In the genomic region with DNA sequence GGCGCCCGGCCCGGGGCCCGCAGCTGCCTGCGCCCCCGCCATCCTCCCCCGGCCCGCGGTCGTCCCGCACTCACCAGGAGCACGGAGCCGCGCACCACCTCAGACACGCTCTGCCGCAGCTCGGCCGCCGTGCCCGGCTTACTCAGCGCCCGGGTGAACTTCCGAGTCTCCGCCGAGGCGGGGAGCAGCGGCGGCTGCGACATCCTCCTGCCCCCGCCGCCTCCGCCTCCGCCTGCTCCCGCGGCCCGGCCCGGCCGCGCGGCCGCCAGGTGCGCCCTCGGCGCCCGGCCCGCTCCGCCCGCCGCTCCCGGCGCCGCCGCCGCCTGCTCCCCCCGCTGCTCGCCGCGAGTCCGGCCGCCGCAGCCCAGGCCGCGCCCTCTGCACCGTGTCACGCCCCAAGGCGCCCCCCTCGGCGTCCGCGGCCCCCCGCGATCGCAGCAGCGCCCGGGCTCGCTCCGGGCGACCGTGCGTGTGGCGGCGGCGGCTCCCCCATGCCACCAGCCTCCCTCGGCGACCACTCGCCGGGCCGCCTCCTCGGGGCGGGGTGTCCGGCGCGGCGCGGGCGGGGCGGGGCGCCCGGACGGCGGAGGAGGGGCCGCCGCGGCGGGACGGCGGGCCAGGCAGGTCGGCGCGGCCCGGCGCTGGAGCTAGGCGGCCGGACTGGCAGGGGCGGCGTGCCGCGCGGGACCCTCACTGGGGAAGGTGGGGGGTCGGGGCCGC, we compare ENCODE assay signal across 8 cellular contexts.
DNase-seq lines count a peak whose midpoint lies in the region; ATAC-seq and TF ChIP-seq lines count a peak whose summit lies in the region.

No MANE protein-coding gene starts in this region.

- H3K4me3 Mint-ChIP-seq in CD8-positive, alpha-beta T cell = peak overlapping the region; percentile 94

- peak overlapping the region; percentile 72 for H3K4me2 ChIP-seq in SU-DHL-6 (ENCODE audit: low read depth, low read length, poor library complexity, severe bottlenecking)

- TF ChIP-seq CTCF in CD8-positive, alpha-beta T cell (IDR thresholded peaks at IDR 0.05) = no peak
- TF ChIP-seq CTCF in SU-DHL-6 (IDR thresholded peaks at IDR 0.05; ENCODE audit: insufficient read depth, low read length, poor library complexity, severe bottlenecking) (no peak), retinal pigment epithelial cell (conservative IDR thresholded peaks at IDR 0.05; ENCODE audit: low read depth, low read length) (no peak)

- H3K27me3 ChIP-seq in CD8-positive, alpha-beta T cell (ENCODE audit: insufficient read depth, low read length) = no peaks in the 10 kb centered on the region
- H3K27me3 ChIP-seq in SU-DHL-6 (ENCODE audit: low read length) = no peaks in the 10 kb centered on the region

- H3F3A ChIP-seq in SU-DHL-6 (ENCODE audit: insufficient read depth) = 0 out of 2 replicates have a peak, but pooled peaks cover 3% of the 10 kb centered on the region

- H3K9ac ChIP-seq in SU-DHL-6 (ENCODE audit: low read length) = peak overlapping the region; percentile 76

- no peaks in the 10 kb centered on the region for H3K27me3 Mint-ChIP-seq in CD8-positive, alpha-beta T cell (ENCODE audit: low read depth)

- POLR2A ChIA-PET in CD8-positive, alpha-beta T cell (lab: Charles Lee) = interaction anchor here (0.8 to 3.4 kb wide), 15 partner anchors 8 to 410 kb away, joined by 3 to 43 read pairs (median 4); a partner anchor contains a TSS

- H3K36me3 ChIP-seq in CD8-positive, alpha-beta T cell (ENCODE audit: insufficient read depth, low read length) = no peaks in the 10 kb centered on the region
- H3K36me3 ChIP-seq in SU-DHL-6 (ENCODE audit: low read length) = no peaks in the 10 kb centered on the region

- H3K9me3 ChIP-seq in CD8-positive, alpha-beta T cell (ENCODE audit: low read length) = no peaks in the 10 kb centered on the region
- H3K9me3 ChIP-seq in SU-DHL-6 (ENCODE audit: insufficient read depth, low read length) = no peaks in the 10 kb centered on the region

- H3K9me3 Mint-ChIP-seq in CD8-positive, alpha-beta T cell = no peaks in the 10 kb centered on the region

- peak; percentile 47 for ATAC-seq in CD8-positive, alpha-beta T cell
- ATAC-seq in GM19452 (IDR thresholded peaks at IDR 0.05; ENCODE audit: unreplicated experiment) (peak; percentile 46), HG03558 (IDR thresholded peaks at IDR 0.05; ENCODE audit: extremely low read depth, unreplicated experiment) (peak; percentile 28)

- H4K20me1 ChIP-seq in SU-DHL-6 (ENCODE audit: low read depth, low read length) = no peaks in the 10 kb centered on the region

- peak; percentile 31 to 83 (median 70) for DNase-seq in CD8-positive, alpha-beta T cell
- DNase-seq in amniotic epithelial cell (ENCODE audit: low read depth) = peak; percentile 52
- DNase-seq in hepatic stellate cell (ENCODE audit: low spot score) = peak; percentile 78
- DNase-seq in retinal pigment epithelial cell (ENCODE audit: low read depth) = no peak
- no peak for DNase-seq in SKM-1 (lab: John Stamatoyannopoulos, UW; ENCODE audit: unreplicated experiment)

- CTCF ChIA-PET in CD8-positive, alpha-beta T cell (lab: Charles Lee) = interaction anchor here (0.6 to 2.4 kb wide), 7 partner anchors 10 to 301 kb away, joined by 3 to 7 read pairs (median 5); no protein-coding TSS in a partner anchor

- H3K9me2 ChIP-seq in SU-DHL-6 (replicated peaks; ENCODE audit: insufficient read depth, low read length) = no peaks in the 10 kb centered on the region

- peak overlapping the region; percentile 93 for H2AFZ ChIP-seq in SU-DHL-6 (ENCODE audit: low read depth, low read length, severe bottlenecking)

- H3K4me3 ChIP-seq in CD8-positive, alpha-beta T cell (ENCODE audit: low read depth, low read length) = peak overlapping the region; percentile 78
- peak overlapping the region; percentile 65 for H3K4me3 ChIP-seq in SU-DHL-6 (ENCODE audit: insufficient read depth, low read length, poor library complexity, severe bottlenecking)
- peak overlapping the region; percentile 88 for H3K4me3 ChIP-seq in retinal pigment epithelial cell (ENCODE audit: low read length)

- no peaks in the 10 kb centered on the region for H3K79me2 ChIP-seq in SU-DHL-6 (ENCODE audit: insufficient read depth, low read length)

- peak overlapping the region; percentile 93 for H3K27ac Mint-ChIP-seq in CD8-positive, alpha-beta T cell

- peak overlapping the region; percentile 93 for H3K27ac ChIP-seq in CD8-positive, alpha-beta T cell (ENCODE audit: low read depth, low read length)
- peak overlapping the region; percentile 48; the same call in 1 of the 2 replicates for H3K27ac ChIP-seq in SU-DHL-6 (ENCODE audit: low read depth, low read length)

- peaks cover 10% of the 10 kb centered on the region for H3K36me3 Mint-ChIP-seq in CD8-positive, alpha-beta T cell

- H3K4me1 Mint-ChIP-seq in CD8-positive, alpha-beta T cell (ENCODE audit: low read depth) = peaks cover 47% of the 10 kb centered on the region

- peaks cover 43% of the 10 kb centered on the region for H3K4me1 ChIP-seq in CD8-positive, alpha-beta T cell (ENCODE audit: insufficient read depth, low read length)

- intact Hi-C loops in CD8-positive, alpha-beta T cell (cut with DNase I, micrococcal nuclease) = loop anchor here (1.0 to 10.0 kb wide), 17 partner anchors 38 to 1654 kb away; a partner anchor contains a TSS

Comparison
In these comparisons a context has a peak if more than half of its experiments do, and no peak if none do; other contexts are left out.
1. DNase-seq: peak in CD8-positive, alpha-beta T cell (7 of 7), amniotic epithelial cell (single experiment) and hepatic stellate cell (single experiment); none in retinal pigment epithelial cell (single experiment) and SKM-1 (single experiment).
2. Peak in every context shown above with its lines, with median percentiles within 50 percentile points of each other: ATAC-seq and H3K4me3 ChIP-seq.